Comparison of ENCODE assay signal across 14 cellular contexts in the genomic region with DNA sequence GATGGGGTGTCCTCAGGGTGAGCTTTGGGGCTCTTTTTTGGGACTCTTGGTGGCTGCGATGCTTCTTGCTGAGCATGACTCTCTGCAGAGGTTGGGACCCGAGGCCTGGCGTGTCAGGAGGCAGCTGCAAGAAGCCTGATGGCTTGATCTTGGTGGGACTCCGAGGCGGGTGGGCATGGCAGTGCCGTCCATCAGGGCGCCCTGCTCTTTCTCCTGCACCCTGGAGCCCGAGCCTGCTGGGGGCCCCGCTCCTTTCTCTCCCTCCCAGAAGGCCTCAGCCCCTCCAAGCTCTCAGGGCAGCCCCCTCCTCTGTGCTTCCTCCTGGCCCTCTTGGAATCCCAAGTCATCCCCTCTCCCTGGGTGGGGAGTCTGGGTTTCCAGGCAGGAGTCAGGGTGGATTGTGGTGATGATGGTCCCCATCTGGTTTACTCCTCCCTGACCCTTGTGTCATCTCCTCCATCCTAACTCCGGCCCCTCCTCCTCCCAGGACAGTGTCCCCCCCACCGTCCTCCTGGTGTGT.
"Had no signal": no experiment of that assay in that cellular context is flagged by ENCODE, and none has a peak within 500 bp of the region (broad histone marks: within the 10 kb centered on the region; RNA-seq: fewer than 3 reads in every experiment).

No MANE protein-coding gene starts in this region.

- DNase-seq: activated CD4-positive, alpha-beta T cell treated with anti-CD3 and anti-CD28 coated beads, Interleukin-2, amount 50 U/mL, for 48 hours; activated gamma-delta T cell treated with Interleukin-2 at 50 U/mL for 16 hours; activated naive CD8-positive, alpha-beta T cell treated with anti-CD3 and anti-CD28 coated beads, Interleukin-2, amount 10 ng/mL, durations not matched to agents 7 days and 5 days; activated T-cell treated with anti-CD3 and anti-CD28 coated beads for 4 hours; esophagus squamous epithelium; foreskin fibroblast; mesendoderm; SHP77 treated with DMSO at 0.1 percent for 48 hours; small intestine; transverse colon had no signal

- H3K4me1 ChIP-seq: breast epithelium, left lung, parathyroid adenoma had no signal

- H3K27ac ChIP-seq: breast epithelium, dorsolateral prefrontal cortex, esophagus squamous epithelium, left lung, parathyroid adenoma, transverse colon had no signal

- H3K9me3 ChIP-seq: breast epithelium, esophagus squamous epithelium, left lung, transverse colon had no signal

- H3K36me3 ChIP-seq: breast epithelium, esophagus squamous epithelium, left lung, transverse colon had no signal

- H3K27me3 ChIP-seq: dorsolateral prefrontal cortex, left lung had no signal

- H3K4me3 ChIP-seq: breast epithelium, dorsolateral prefrontal cortex, esophagus squamous epithelium, left lung, transverse colon had no signal
